Comparison of ENCODE assay signal across 22 cellular contexts in genomic region chr1:175522880-175523279, GRCh38.
"Had no signal": no experiment of that assay in that cellular context is flagged by ENCODE, and none has a peak within 500 bp of the region (broad histone marks: within the 10 kb centered on the region; RNA-seq: fewer than 3 reads in every experiment).

No MANE protein-coding gene starts in this region.

- H2AFZ ChIP-seq: hepatocyte had no signal

- H3K36me3 ChIP-seq: esophagus muscularis mucosa, gastrocnemius medialis, heart left ventricle, left ventricle myocardium inferior, lower lobe of right lung had no signal

- H3K79me2 ChIP-seq: hepatocyte had no signal

- H3K4me1 ChIP-seq: gastrocnemius medialis had no signal

- DNase-seq: dermis blood vessel endothelial cell; dorsolateral prefrontal cortex; effector CD4-positive, alpha-beta T cell; effector memory CD4-positive, alpha-beta T cell; foreskin keratinocyte; gastrocnemius medialis; heart left ventricle; hypothalamus; left cardiac atrium; left ventricle myocardium inferior; lower lobe of right lung; mesenchymal stem cell; mucosa of descending colon; naive B cell had no signal

- H3K27ac Mint-ChIP-seq: mesothelial cell of epicardium, naive B cell had no signal

- H3K9me3 ChIP-seq: esophagus muscularis mucosa, gastrocnemius medialis, lower lobe of right lung, mucosa of descending colon had no signal

- FAIRE-seq: colon, endothelial cell of umbilical vein, islet of Langerhans, keratinocyte had no signal

- H3K9me3 Mint-ChIP-seq: mesothelial cell of epicardium had no signal

- H3K27ac ChIP-seq: coronary artery, dorsolateral prefrontal cortex, esophagus muscularis mucosa, foreskin keratinocyte, gastrocnemius medialis, heart left ventricle, hepatocyte, left ventricle myocardium inferior, lower lobe of right lung had no signal

- H3K4me1 Mint-ChIP-seq: mesothelial cell of epicardium, naive B cell had no signal

- H3K4me3 ChIP-seq: coronary artery, dorsolateral prefrontal cortex, esophagus muscularis mucosa, gastrocnemius medialis, heart left ventricle, hepatocyte, left ventricle myocardium inferior, lower lobe of right lung, mucosa of descending colon had no signal

- H3K36me3 Mint-ChIP-seq: mesothelial cell of epicardium had no signal

- H3K4me2 ChIP-seq: hepatocyte had no signal

- ATAC-seq: foreskin keratinocyte, gastrocnemius medialis, heart left ventricle, left cardiac atrium, lower lobe of right lung, mucosa of descending colon had no signal

- H3K27me3 ChIP-seq: dorsolateral prefrontal cortex, esophagus muscularis mucosa, foreskin keratinocyte, gastrocnemius medialis, hepatocyte had no signal

- H3K4me3 Mint-ChIP-seq: mesothelial cell of epicardium, naive B cell had no signal
